Comparison of ENCODE assay signal across 1 cellular context in genomic region chr21:17348357-17348756, GRCh38.
TF ChIP-seq lines count a peak whose summit lies in the region.

No MANE protein-coding gene starts in this region.

TF ChIP-seq in HepG2, 621 proteins besides CTCF, POLR2A, EP300 and RAD21 (continued from another document and continues in another):
- TF ChIP-seq ZBTB43 (CRISPR knock-in tag; conservative IDR thresholded peaks at IDR 0.05) (peak; percentile 59; the same call in 1 of the 2 replicates), ZNF281 (CRISPR knock-in tag; IDR thresholded peaks at IDR 0.05; ENCODE audit: borderline replicate concordance) (no peak), ZNF770 (CRISPR knock-in tag; IDR thresholded peaks at IDR 0.05) (peak; percentile 91), FOXA1 (IDR thresholded peaks at IDR 0.05) (no peak), FOXA1 (CRISPR knock-in tag; IDR thresholded peaks at IDR 0.05) (peak; percentile 43; the same call in 1 of the 2 replicates), FOSL2 (CRISPR knock-in tag; IDR thresholded peaks at IDR 0.05) (peak; percentile 82), ZBTB2 (CRISPR knock-in tag; IDR thresholded peaks at IDR 0.05; ENCODE audit: low read depth) (no peak), ZNF20 (CRISPR knock-in tag; IDR thresholded peaks at IDR 0.05) (no peak), NR2F2 (IDR thresholded peaks at IDR 0.05; ENCODE audit: borderline replicate concordance, low read depth) (no peak), SOX13 (IDR thresholded peaks at IDR 0.05) (no peak), SOX13 (CRISPR knock-in tag; conservative IDR thresholded peaks at IDR 0.05 in 1 of 2, IDR thresholded peaks at IDR 0.05 in 1 of 2) (peak in 1 of 2 experiments; percentile 60; a peak in 1 of 4 replicates), SOX5 (CRISPR knock-in tag; IDR thresholded peaks at IDR 0.05; ENCODE audit: borderline replicate concordance) (peak; percentile 32; the same call in 1 of the 2 replicates), SNAPC4 (CRISPR knock-in tag; IDR thresholded peaks at IDR 0.05) (no peak), AHDC1 (CRISPR knock-in tag; IDR thresholded peaks at IDR 0.05; ENCODE audit: borderline replicate concordance) (peak; percentile 49; the same call in 1 of the 2 replicates), AKNA (CRISPR knock-in tag; IDR thresholded peaks at IDR 0.05; ENCODE audit: borderline replicate concordance) (no peak), ZNF563 (CRISPR knock-in tag; IDR thresholded peaks at IDR 0.05) (no peak), NFYC (CRISPR knock-in tag; IDR thresholded peaks at IDR 0.05) (no peak), CEBPG (CRISPR knock-in tag; IDR thresholded peaks at IDR 0.05) (peak; percentile 11; the same call in 1 of the 2 replicates), GLMP (CRISPR knock-in tag; IDR thresholded peaks at IDR 0.05; ENCODE audit: borderline replicate concordance) (no peak), ATF7-NPFF (CRISPR knock-in tag; IDR thresholded peaks at IDR 0.05; ENCODE audit: low read depth) (no peak), NFE2 (CRISPR knock-in tag; IDR thresholded peaks at IDR 0.05) (peak; percentile 52; the same call in 1 of the 2 replicates), HBP1 (CRISPR knock-in tag; IDR thresholded peaks at IDR 0.05; ENCODE audit: low read depth) (no peak)
